14 cellular contexts compared by ENCODE assay signal in the genomic region with DNA sequence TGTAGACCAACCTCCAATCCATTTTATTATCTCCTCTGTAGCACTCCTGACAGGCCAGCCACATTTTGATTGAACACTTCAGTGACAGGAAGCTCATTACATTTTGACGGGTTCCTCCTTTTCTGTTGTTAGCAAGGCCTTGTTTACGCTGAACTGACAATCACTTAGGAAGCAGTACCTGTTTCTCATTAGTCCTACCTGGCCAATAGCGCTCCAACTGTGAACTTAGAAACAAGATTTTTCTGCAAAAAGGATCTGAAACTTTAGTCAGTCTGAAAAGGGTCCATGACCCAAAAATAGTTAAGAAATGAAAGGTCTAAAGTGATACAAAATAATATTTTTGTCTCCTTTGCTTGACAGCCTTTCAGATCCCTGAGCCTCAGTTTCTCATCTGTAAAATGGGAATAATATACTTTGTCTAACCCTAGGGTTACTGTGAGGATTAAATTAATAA.
DNase-seq lines count a peak whose midpoint lies in the region; ATAC-seq and TF ChIP-seq lines count a peak whose summit lies in the region.
"Had no signal": no experiment of that assay in that cellular context is flagged by ENCODE, and none has a peak within 500 bp of the region (broad histone marks: within the 10 kb centered on the region; RNA-seq: fewer than 3 reads in every experiment).

No MANE protein-coding gene starts in this region.

- H3K9me3 ChIP-seq in OCI-LY7 (ENCODE audit: low read length) = no peaks in the 10 kb centered on the region
- H3K9me3 ChIP-seq: SJCRH30 had no signal

- H3K4me3 Mint-ChIP-seq in natural killer cell treated with Interleukin-12 subunit alpha and Interleukin-12 subunit beta and Interleukin-15 and Interleukin-18, amount 100 ng/mL, for 72 hours = peak overlapping the region; percentile 5
- H3K4me3 Mint-ChIP-seq: activated CD8-positive, alpha-beta T cell treated with anti-CD3 and anti-CD28 coated beads for 36 hours; activated naive CD8-positive, alpha-beta T cell treated with anti-CD3 and anti-CD28 coated beads, Interleukin-2, amount 10 ng/mL, durations not matched to agents 7 days and 5 days had no signal

- no peak overlapping the region for H2AFZ ChIP-seq in OCI-LY7 (ENCODE audit: low read length)

- ATAC-seq in GM18858 (IDR thresholded peaks at IDR 0.05; ENCODE audit: unreplicated experiment) (peak; percentile 26), GM21723 (IDR thresholded peaks at IDR 0.05; ENCODE audit: unreplicated experiment) (peak; percentile 26), left lobe of liver (no peak)
- ATAC-seq in natural killer cell treated with Interleukin-12 subunit alpha and Interleukin-12 subunit beta and Interleukin-15 and Interleukin-18, amount 100 ng/mL, for 72 hours = no peak
- ATAC-seq: activated CD8-positive, alpha-beta T cell treated with anti-CD3 and anti-CD28 coated beads for 36 hours; stimulated activated memory B cell treated with anti-CD40 and anti-IgM and Interleukin-4, amounts not matched to agents 10 μg/mL and 1 μg/mL and 100 μg/mL, for 72 hours had no signal

- no peak for TF ChIP-seq CTCF in OCI-LY7 (conservative IDR thresholded peaks at IDR 0.05; ENCODE audit: low read length)

- H3K79me2 ChIP-seq in OCI-LY7 (ENCODE audit: insufficient read depth, low read depth, low read length) = no peaks in the 10 kb centered on the region

- POLR2A ChIA-PET in OCI-LY7 (lab: Charles Lee) = interaction anchor here (1.2 kb wide), 1 partner anchor 12 kb away, joined by 3 read pairs; no protein-coding TSS in a partner anchor

- no peak overlapping the region for H3K4me2 ChIP-seq in OCI-LY7 (ENCODE audit: low read length)

- CTCF ChIA-PET in OCI-LY7 (lab: Charles Lee; ENCODE audit: unreplicated experiment) = no interaction called here

- H3K9me2 ChIP-seq in OCI-LY7 (ENCODE audit: insufficient read depth, low read length) = no peaks in the 10 kb centered on the region

- no peak overlapping the region for H3K4me3 ChIP-seq in OCI-LY7 (ENCODE audit: low read depth, low read length, poor library complexity, severe bottlenecking)

- peaks cover 5 to 10% of the 10 kb centered on the region in 2 donors for H3K4me1 Mint-ChIP-seq in natural killer cell treated with Interleukin-12 subunit alpha and Interleukin-12 subunit beta and Interleukin-15 and Interleukin-18, amount 100 ng/mL, for 72 hours (ENCODE audit: low read depth in 2 of 2)

- DNase-seq in OCI-LY7 (ENCODE audit: low spot score) (peak; percentile 21), NCI-H345 treated with DMSO at 0.1 percent for 48 hours (lab: John Stamatoyannopoulos, UW; ENCODE audit: unreplicated experiment) (no peak), NCI-H2227 (lab: John Stamatoyannopoulos, UW; ENCODE audit: unreplicated experiment) (no peak), left lobe of liver (ENCODE audit: low spot score) (no peak), NCI-H526 (lab: John Stamatoyannopoulos, UW) (no peak)
- DNase-seq in natural killer cell treated with Interleukin-12 subunit alpha and Interleukin-12 subunit beta and Interleukin-15 and Interleukin-18, amount 100 ng/mL, for 72 hours (ENCODE audit: low spot score) = no peak
- DNase-seq: activated CD8-positive, alpha-beta T cell treated with anti-CD3 and anti-CD28 coated beads for 36 hours; activated naive CD8-positive, alpha-beta T cell treated with anti-CD3 and anti-CD28 coated beads, Interleukin-2, amount 10 ng/mL, durations not matched to agents 7 days and 5 days; NCI-H2171 treated with DMSO at 0.1 percent for 48 hours; SJCRH30 had no signal

- intact Hi-C loops in OCI-LY7 (cut with micrococcal nuclease; ENCODE audit: unreplicated experiment) = no loop called here

- H3K9me3 Mint-ChIP-seq in natural killer cell treated with Interleukin-12 subunit alpha and Interleukin-12 subunit beta and Interleukin-15 and Interleukin-18, amount 100 ng/mL, for 72 hours = no peaks in the 10 kb centered on the region
- H3K9me3 Mint-ChIP-seq: activated CD8-positive, alpha-beta T cell treated with anti-CD3 and anti-CD28 coated beads for 36 hours; activated naive CD8-positive, alpha-beta T cell treated with anti-CD3 and anti-CD28 coated beads, Interleukin-2, amount 10 ng/mL, durations not matched to agents 7 days and 5 days; neural crest cell; stimulated activated memory B cell treated with anti-CD40 and anti-IgM and Interleukin-4, amounts not matched to agents 10 μg/mL and 1 μg/mL and 100 μg/mL, for 72 hours had no signal

- no peaks in the 10 kb centered on the region for H3K36me3 ChIP-seq in OCI-LY7 (ENCODE audit: insufficient read depth, low read length)
- H3K36me3 ChIP-seq: SJCRH30 had no signal

- H3K27me3 Mint-ChIP-seq in natural killer cell treated with Interleukin-12 subunit alpha and Interleukin-12 subunit beta and Interleukin-15 and Interleukin-18, amount 100 ng/mL, for 72 hours = peaks cover 23 to 25% of the 10 kb centered on the region in 2 donors
- H3K27me3 Mint-ChIP-seq: stimulated activated memory B cell treated with anti-CD40 and anti-IgM and Interleukin-4, amounts not matched to agents 10 μg/mL and 1 μg/mL and 100 μg/mL, for 72 hours had no signal

- peaks cover 9% of the 10 kb centered on the region for H3K4me1 ChIP-seq in OCI-LY7 (ENCODE audit: insufficient read depth, low read length, poor library complexity, severe bottlenecking)

- H3K27ac ChIP-seq in OCI-LY7 (ENCODE audit: low read depth, low read length, poor library complexity, severe bottlenecking) = no peak overlapping the region

- H3K27ac Mint-ChIP-seq in natural killer cell treated with Interleukin-12 subunit alpha and Interleukin-12 subunit beta and Interleukin-15 and Interleukin-18, amount 100 ng/mL, for 72 hours = no peak overlapping the region
- H3K27ac Mint-ChIP-seq: activated CD8-positive, alpha-beta T cell treated with anti-CD3 and anti-CD28 coated beads for 36 hours; activated naive CD8-positive, alpha-beta T cell treated with anti-CD3 and anti-CD28 coated beads, Interleukin-2, amount 10 ng/mL, durations not matched to agents 7 days and 5 days; stimulated activated memory B cell treated with anti-CD40 and anti-IgM and Interleukin-4, amounts not matched to agents 10 μg/mL and 1 μg/mL and 100 μg/mL, for 72 hours had no signal

- H3K36me3 Mint-ChIP-seq in natural killer cell treated with Interleukin-12 subunit alpha and Interleukin-12 subunit beta and Interleukin-15 and Interleukin-18, amount 100 ng/mL, for 72 hours = no peaks in the 10 kb centered on the region
- H3K36me3 Mint-ChIP-seq: activated naive CD8-positive, alpha-beta T cell treated with anti-CD3 and anti-CD28 coated beads, Interleukin-2, amount 10 ng/mL, durations not matched to agents 7 days and 5 days; stimulated activated memory B cell treated with anti-CD40 and anti-IgM and Interleukin-4, amounts not matched to agents 10 μg/mL and 1 μg/mL and 100 μg/mL, for 72 hours had no signal

- no peaks in the 10 kb centered on the region for H4K20me1 ChIP-seq in OCI-LY7 (ENCODE audit: insufficient read depth, low read length)

- BruUV-seq in OCI-LY7 (replicated peaks; lab: Mats Ljungman, UMichigan) = TSS peak; percentile 73

Comparison
In these comparisons a context has a peak if more than half of its experiments do, and no peak if none do; other contexts are left out.
1. ATAC-seq: peak in GM18858 (single experiment) and GM21723 (single experiment); none in natural killer cell treated with Interleukin-12 subunit alpha and Interleukin-12 subunit beta and Interleukin-15 and Interleukin-18, amount 100 ng/mL, for 72 hours (0 of 2) and left lobe of liver (single experiment).